Comparison of ENCODE assay signal across 1 cellular context in the genomic region with DNA sequence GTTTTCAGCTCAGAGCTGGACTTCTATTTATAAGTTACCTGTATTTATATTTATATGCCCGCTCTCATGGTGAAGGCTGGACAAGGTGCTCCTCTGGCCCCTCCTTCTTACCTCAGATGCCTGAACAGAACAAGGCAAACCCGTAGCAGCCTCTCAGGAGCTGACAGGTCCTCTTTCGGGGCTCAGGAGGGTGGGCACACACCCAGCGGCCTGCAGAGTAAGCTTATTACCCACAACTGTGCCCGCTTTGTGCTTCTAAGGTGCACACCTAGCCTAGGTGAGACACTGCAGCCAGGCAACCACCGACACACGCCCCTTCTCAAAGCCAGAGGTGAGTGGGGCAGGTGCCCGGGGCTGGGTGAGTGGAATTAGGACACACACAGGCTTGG.
TF ChIP-seq lines count a peak whose summit lies in the region.

No MANE protein-coding gene starts in this region.

TF ChIP-seq in H1, 55 proteins besides CTCF, POLR2A, EP300 and RAD21 (continued from another document):
- TF ChIP-seq YY1 (IDR thresholded peaks at IDR 0.05; ENCODE audit: low read depth, low read length), result no peak
TF ChIP-seq in H1: peak in this region for 0.
